Comparison of ENCODE assay signal across 10 cellular contexts in the genomic region with DNA sequence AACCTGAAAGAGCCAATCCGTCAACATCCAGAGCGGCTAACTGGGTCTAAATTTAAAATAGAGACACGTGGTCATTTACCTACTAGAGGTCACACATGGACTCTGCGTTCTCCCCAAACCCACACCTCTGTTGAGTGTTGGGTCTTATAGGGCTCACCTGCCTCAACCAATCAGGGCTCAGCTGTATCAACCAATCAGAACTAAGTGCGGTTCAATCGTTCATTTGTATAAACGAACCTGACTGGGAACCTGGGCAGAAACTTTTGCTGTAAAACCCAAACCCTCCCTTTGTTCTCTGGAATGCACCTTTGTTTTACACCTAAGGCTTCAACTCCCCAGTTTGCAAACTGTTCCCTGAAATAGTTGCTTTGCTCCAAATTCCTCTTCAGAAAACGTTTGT. TPM values are rescaled to one million over a fixed set of nuclear protein-coding genes. Genes with fewer than 3 reads are reported as not detected.
DNase-seq lines count a peak whose midpoint lies in the region; ATAC-seq and TF ChIP-seq lines count a peak whose summit lies in the region.
"Had no signal": no experiment of that assay in that cellular context is flagged by ENCODE, and none has a peak within 500 bp of the region (broad histone marks: within the 10 kb centered on the region; RNA-seq: fewer than 3 reads in every experiment).

No MANE protein-coding gene starts in this region.

- H3K4me1 ChIP-seq in CD8-positive, alpha-beta T cell (ENCODE audit: insufficient read depth, low read length): peaks cover 9% of the 10 kb centered on the region
- H3K4me1 ChIP-seq in RWPE2 (ENCODE audit: insufficient read depth, poor library complexity, severe bottlenecking) (no peaks in the 10 kb centered on the region), hepatocyte (ENCODE audit: insufficient read depth) (peaks cover 3% of the 10 kb centered on the region), foreskin keratinocyte (no peaks in the 10 kb centered on the region), upper lobe of right lung (no peaks in the 10 kb centered on the region)

- H3K79me2 ChIP-seq in hepatocyte: no peaks in the 10 kb centered on the region

- CTCF ChIA-PET in CD8-positive, alpha-beta T cell (lab: Charles Lee): no interaction called here

- peak overlapping the region; percentile 88 for H3K4me3 Mint-ChIP-seq in CD8-positive, alpha-beta T cell

- intact Hi-C loops in CD8-positive, alpha-beta T cell (cut with DNase I, micrococcal nuclease): loop anchor here (5.0 to 10.0 kb wide), 3 partner anchors 92 to 746 kb away; a partner anchor contains a TSS
- intact Hi-C loops in left cardiac atrium (cut with DNase I): no loop called here
- intact Hi-C loops in upper lobe of right lung (cut with DNase I): no loop called here

- peaks cover 9% of the 10 kb centered on the region for H3K4me1 Mint-ChIP-seq in CD8-positive, alpha-beta T cell (ENCODE audit: low read depth)

- no peak overlapping the region for H3K4me3 ChIP-seq in CD8-positive, alpha-beta T cell (ENCODE audit: low read depth, low read length)
- H3K4me3 ChIP-seq in RWPE2 (ENCODE audit: severe bottlenecking) (peak overlapping the region; percentile 45), hepatocyte (no peak overlapping the region), upper lobe of right lung (no peak overlapping the region)

- H3K9me3 Mint-ChIP-seq in CD8-positive, alpha-beta T cell: no peaks in the 10 kb centered on the region

- H3K36me3 ChIP-seq in CD8-positive, alpha-beta T cell (ENCODE audit: insufficient read depth, low read length): no peaks in the 10 kb centered on the region
- H3K36me3 ChIP-seq in RWPE2 (ENCODE audit: low read depth) (no peaks in the 10 kb centered on the region), hepatocyte (replicated peaks; ENCODE audit: insufficient read depth, low read depth) (no peaks in the 10 kb centered on the region), upper lobe of right lung (no peaks in the 10 kb centered on the region)

- H3K27ac Mint-ChIP-seq in CD8-positive, alpha-beta T cell: no peak overlapping the region

- no peaks in the 10 kb centered on the region for H3K9me2 ChIP-seq in hepatocyte (replicated peaks; ENCODE audit: insufficient read depth)

- DNase-seq in CD8-positive, alpha-beta T cell: no peak
- no peak for DNase-seq in RWPE2 (ENCODE audit: low spot score)
- no peak for DNase-seq in hepatocyte (ENCODE audit: low spot score)
- DNase-seq in left cardiac atrium: no peak
- no peak for DNase-seq in NCI-H2029 (lab: John Stamatoyannopoulos, UW)
- no peak for DNase-seq in foreskin keratinocyte
- DNase-seq in upper lobe of right lung: no peak
- DNase-seq: activated effector memory CD4-positive, alpha-beta T cell treated with anti-CD3 and anti-CD28 coated beads, Interleukin-2, amount 50 U/mL, for 16 hours; kidney had no signal

- no peak for ATAC-seq in CD8-positive, alpha-beta T cell
- no peak for ATAC-seq in RWPE2 (ENCODE audit: low read depth)
- ATAC-seq in left cardiac atrium: no peak
- no peak for ATAC-seq in foreskin keratinocyte
- ATAC-seq in upper lobe of right lung: no peak

- no peaks in the 10 kb centered on the region for H3K27me3 ChIP-seq in CD8-positive, alpha-beta T cell (ENCODE audit: insufficient read depth, low read length)
- no peaks in the 10 kb centered on the region for H3K27me3 ChIP-seq in RWPE2 (ENCODE audit: insufficient read depth, poor library complexity, severe bottlenecking)
- H3K27me3 ChIP-seq in hepatocyte: no peaks in the 10 kb centered on the region
- no peaks in the 10 kb centered on the region for H3K27me3 ChIP-seq in foreskin keratinocyte
- H3K27me3 ChIP-seq in upper lobe of right lung: no peaks in the 10 kb centered on the region

- no peak for TF ChIP-seq CTCF in 22Rv1 (IDR thresholded peaks at IDR 0.05)
- TF ChIP-seq CTCF in CD8-positive, alpha-beta T cell (IDR thresholded peaks at IDR 0.05): no peak
- no peak for TF ChIP-seq CTCF in RWPE2 (IDR thresholded peaks at IDR 0.05; ENCODE audit: poor library complexity, severe bottlenecking)
- no peak for TF ChIP-seq CTCF in hepatocyte (IDR thresholded peaks at IDR 0.05; ENCODE audit: poor library complexity)
- TF ChIP-seq CTCF in foreskin keratinocyte (conservative IDR thresholded peaks at IDR 0.05): no peak
- TF ChIP-seq CTCF in upper lobe of right lung (IDR thresholded peaks at IDR 0.05): no peak

- 82% methylated on average over 8 of the region's 8 CpGs for WGBS in hepatocyte (ENCODE audit: low lambda C conversion rate, missing lambda C conversion rate)

- POLR2A ChIA-PET in CD8-positive, alpha-beta T cell (lab: Charles Lee): no interaction called here

- H3K4me2 ChIP-seq in hepatocyte: no peak overlapping the region

- H3K27ac ChIP-seq in 22Rv1 (peak overlapping the region; percentile 89), RWPE2 (ENCODE audit: poor library complexity, severe bottlenecking) (no peak overlapping the region), hepatocyte (no peak overlapping the region), foreskin keratinocyte (no peak overlapping the region), upper lobe of right lung (no peak overlapping the region)
- H3K27ac ChIP-seq in CD8-positive, alpha-beta T cell (ENCODE audit: low read depth, low read length): no peak overlapping the region

- peaks cover 15% of the 10 kb centered on the region for H3K27me3 Mint-ChIP-seq in CD8-positive, alpha-beta T cell (ENCODE audit: low read depth)

- no peaks in the 10 kb centered on the region for H3K9me3 ChIP-seq in CD8-positive, alpha-beta T cell (ENCODE audit: low read length)
- no peaks in the 10 kb centered on the region for H3K9me3 ChIP-seq in RWPE2 (ENCODE audit: severe bottlenecking)
- H3K9me3 ChIP-seq in hepatocyte (ENCODE audit: low read depth): no peaks in the 10 kb centered on the region
- H3K9me3 ChIP-seq in upper lobe of right lung: no peaks in the 10 kb centered on the region

- peak overlapping the region; percentile 91 for H2AFZ ChIP-seq in hepatocyte

- no peaks in the 10 kb centered on the region for H3K36me3 Mint-ChIP-seq in CD8-positive, alpha-beta T cell

- no peaks in the 10 kb centered on the region for H4K20me1 ChIP-seq in hepatocyte (ENCODE audit: insufficient read depth, poor library complexity, severe bottlenecking)

RNA-seq across cellular contexts. Expression of a gene that starts 8.9 kb away (rescaled TPM):
- not detected for total RNA-seq in CD8-positive, alpha-beta T cell
- total RNA-seq in hepatocyte (0.83 and 1.8 TPM in 2 replicates), left cardiac atrium (under 1 TPM; 0.21 to 0.68 TPM), foreskin keratinocyte (2.4 and 2.9 TPM in 2 replicates), upper lobe of right lung (2.4 TPM)
- polyA plus RNA-seq in hepatocyte (0.80 and 2.2 TPM in 2 replicates), foreskin keratinocyte (3.1 and 3.5 TPM in 2 replicates)

Comparison
In these comparisons a context has a peak if more than half of its experiments do, and no peak if none do; other contexts are left out.
1. intact Hi-C loops: an anchor here in CD8-positive, alpha-beta T cell (5.0 to 10.0 kb wide); none called in left cardiac atrium and upper lobe of right lung.